ENCODE assay signal across 15 cellular contexts in genomic region chr2:120715941-120716340, GRCh38. TPM values are rescaled to one million over a fixed set of nuclear protein-coding genes. Genes with fewer than 3 reads are reported as not detected.
"Had no signal": no experiment of that assay in that cellular context is flagged by ENCODE, and none has a peak within 500 bp of the region (broad histone marks: within the 10 kb centered on the region; RNA-seq: fewer than 3 reads in every experiment).

No MANE protein-coding gene starts in this region.

- H3K27me3 ChIP-seq: uterus had no signal

- H3K4me3 ChIP-seq: left lung, tibial artery, uterus had no signal

- H3K9me3 ChIP-seq: left lung, tibial artery, uterus had no signal

- H3K9me3 Mint-ChIP-seq: activated T-helper 17 cell treated with anti-CD3 and anti-CD28 coated beads, Interleukin-2, amount 50 U/mL, for 72 hours; natural killer cell treated with Interleukin-12 subunit alpha and Interleukin-12 subunit beta and Interleukin-15 and Interleukin-18, amount 100 ng/mL, for 72 hours; stimulated activated effector memory CD8-positive, alpha-beta T cell treated with anti-CD3 and anti-CD28 coated beads, Interleukin-12 subunit alpha, Interleukin-12 subunit beta, amount 100 ng/mL, for 72 hours had no signal

- H3K4me3 Mint-ChIP-seq: activated T-helper 17 cell treated with anti-CD3 and anti-CD28 coated beads, Interleukin-2, amount 50 U/mL, for 72 hours; natural killer cell treated with Interleukin-12 subunit alpha and Interleukin-12 subunit beta and Interleukin-15 and Interleukin-18, amount 100 ng/mL, for 72 hours; stimulated activated effector memory CD8-positive, alpha-beta T cell treated with anti-CD3 and anti-CD28 coated beads, Interleukin-12 subunit alpha, Interleukin-12 subunit beta, amount 100 ng/mL, for 72 hours had no signal

- H3K27ac ChIP-seq: left lung, tibial artery, uterus had no signal

- H3K36me3 Mint-ChIP-seq: natural killer cell treated with Interleukin-12 subunit alpha and Interleukin-12 subunit beta and Interleukin-15 and Interleukin-18, amount 100 ng/mL, for 72 hours; stimulated activated effector memory CD8-positive, alpha-beta T cell treated with anti-CD3 and anti-CD28 coated beads, Interleukin-12 subunit alpha, Interleukin-12 subunit beta, amount 100 ng/mL, for 72 hours had no signal

- H3K36me3 ChIP-seq: left lung, tibial artery, uterus had no signal

- H3K4me1 Mint-ChIP-seq: activated T-helper 17 cell treated with anti-CD3 and anti-CD28 coated beads, Interleukin-2, amount 50 U/mL, for 72 hours; stimulated activated effector memory CD8-positive, alpha-beta T cell treated with anti-CD3 and anti-CD28 coated beads, Interleukin-12 subunit alpha, Interleukin-12 subunit beta, amount 100 ng/mL, for 72 hours had no signal

- DNase-seq: activated CD4-positive, CD25-positive, alpha-beta regulatory T cell treated with anti-CD3 and anti-CD28 coated beads, Interleukin-2, amount 50 U/mL, for 72 hours; activated naive CD4-positive, alpha-beta T cell treated with anti-CD3 and anti-CD28 coated beads, Interleukin-2, amount 50 U/mL, for 16 hours; activated T-cell treated with anti-CD3 and anti-CD28 coated beads for 4 hours; kidney; left lung; stimulated activated CD4-positive, alpha-beta T cell treated with anti-CD3 and anti-CD28 coated beads, Interleukin-12 subunit alpha, Interleukin-12 subunit beta, amount 100 ng/mL, for 4 hours; T-helper 1 cell; T1000; uterus had no signal

- H3K27ac Mint-ChIP-seq: activated T-helper 17 cell treated with anti-CD3 and anti-CD28 coated beads, Interleukin-2, amount 50 U/mL, for 72 hours; natural killer cell treated with Interleukin-12 subunit alpha and Interleukin-12 subunit beta and Interleukin-15 and Interleukin-18, amount 100 ng/mL, for 72 hours; stimulated activated effector memory CD8-positive, alpha-beta T cell treated with anti-CD3 and anti-CD28 coated beads, Interleukin-12 subunit alpha, Interleukin-12 subunit beta, amount 100 ng/mL, for 72 hours had no signal

- H3K4me1 ChIP-seq: left lung, tibial artery, uterus had no signal

RNA-seq across cellular contexts. Expression of gene GLI2, which starts 19.7 kb away (rescaled TPM):
- total RNA-seq: activated CD8-positive, alpha-beta memory T cell treated with anti-CD3 and anti-CD28 coated beads for 36 hours; activated T-helper 17 cell treated with anti-CD3 and anti-CD28 coated beads, Interleukin-2, amount 50 U/mL, for 72 hours; pulmonary artery endothelial cell had no signal
